ENCODE assay signal across 1 cellular context in the genomic region with DNA sequence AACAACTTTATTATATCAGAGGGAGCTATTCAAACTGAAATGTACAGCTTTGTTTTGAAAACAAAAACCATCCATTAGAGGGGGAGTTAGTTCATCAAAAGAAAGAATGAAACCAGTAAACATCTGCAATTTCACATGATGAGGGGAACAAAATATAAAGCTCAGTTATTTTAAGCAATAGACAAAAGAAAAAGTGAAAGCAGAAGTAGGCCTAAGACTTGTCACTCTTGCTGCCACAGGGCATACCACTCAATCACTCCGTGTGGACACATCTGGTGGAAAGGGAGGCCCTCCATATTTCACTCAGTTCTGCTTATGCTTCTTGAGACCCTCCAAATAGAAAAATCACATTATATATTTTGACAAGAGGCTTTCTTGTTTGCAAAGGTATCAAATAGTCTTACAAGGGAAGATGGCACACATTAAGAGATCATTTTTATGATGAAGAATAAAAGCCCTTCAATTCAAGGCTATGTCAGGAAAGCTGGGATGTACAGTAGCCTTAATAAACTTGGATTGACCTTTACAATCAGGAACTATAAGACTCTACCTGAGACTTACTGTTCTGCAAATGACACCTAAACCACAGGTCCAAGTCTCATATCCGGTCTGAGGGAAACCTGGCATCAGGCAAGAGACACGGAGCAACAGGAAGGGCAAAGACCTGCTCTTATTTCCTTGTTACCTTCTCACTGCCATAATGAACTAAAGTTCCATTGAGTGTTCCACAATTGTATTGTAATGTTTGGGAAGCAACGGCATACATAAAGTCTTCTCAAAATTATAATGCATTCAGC.
TF ChIP-seq lines count a peak whose summit lies in the region.

No MANE protein-coding gene starts in this region.

TF ChIP-seq in GM12878, 131 proteins besides CTCF, POLR2A, EP300 and RAD21 (continued from another document):
- TF ChIP-seq, protein P1, sequence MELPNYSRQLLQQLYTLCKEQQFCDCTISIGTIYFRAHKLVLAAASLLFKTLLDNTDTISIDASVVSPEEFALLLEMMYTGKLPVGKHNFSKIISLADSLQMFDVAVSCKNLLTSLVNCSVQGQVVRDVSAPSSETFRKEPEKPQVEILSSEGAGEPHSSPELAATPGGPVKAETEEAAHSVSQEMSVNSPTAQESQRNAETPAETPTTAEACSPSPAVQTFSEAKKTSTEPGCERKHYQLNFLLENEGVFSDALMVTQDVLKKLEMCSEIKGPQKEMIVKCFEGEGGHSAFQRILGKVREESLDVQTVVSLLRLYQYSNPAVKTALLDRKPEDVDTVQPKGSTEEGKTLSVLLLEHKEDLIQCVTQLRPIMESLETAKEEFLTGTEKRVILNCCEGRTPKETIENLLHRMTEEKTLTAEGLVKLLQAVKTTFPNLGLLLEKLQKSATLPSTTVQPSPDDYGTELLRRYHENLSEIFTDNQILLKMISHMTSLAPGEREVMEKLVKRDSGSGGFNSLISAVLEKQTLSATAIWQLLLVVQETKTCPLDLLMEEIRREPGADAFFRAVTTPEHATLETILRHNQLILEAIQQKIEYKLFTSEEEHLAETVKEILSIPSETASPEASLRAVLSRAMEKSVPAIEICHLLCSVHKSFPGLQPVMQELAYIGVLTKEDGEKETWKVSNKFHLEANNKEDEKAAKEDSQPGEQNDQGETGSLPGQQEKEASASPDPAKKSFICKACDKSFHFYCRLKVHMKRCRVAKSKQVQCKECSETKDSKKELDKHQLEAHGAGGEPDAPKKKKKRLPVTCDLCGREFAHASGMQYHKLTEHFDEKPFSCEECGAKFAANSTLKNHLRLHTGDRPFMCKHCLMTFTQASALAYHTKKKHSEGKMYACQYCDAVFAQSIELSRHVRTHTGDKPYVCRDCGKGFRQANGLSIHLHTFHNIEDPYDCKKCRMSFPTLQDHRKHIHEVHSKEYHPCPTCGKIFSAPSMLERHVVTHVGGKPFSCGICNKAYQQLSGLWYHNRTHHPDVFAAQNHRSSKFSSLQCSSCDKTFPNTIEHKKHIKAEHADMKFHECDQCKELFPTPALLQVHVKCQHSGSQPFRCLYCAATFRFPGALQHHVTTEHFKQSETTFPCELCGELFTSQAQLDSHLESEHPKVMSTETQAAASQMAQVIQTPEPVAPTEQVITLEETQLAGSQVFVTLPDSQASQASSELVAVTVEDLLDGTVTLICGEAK (IDR thresholded peaks at IDR 0.05; ENCODE audit: borderline replicate concordance) = peak; percentile 67
- TF ChIP-seq IKZF2 (IDR thresholded peaks at IDR 0.05) = 0 out of 4 replicates have a peak, but pooled peaks of 1 of the 2 experiments have one; percentile 9
- TF ChIP-seq MEF2B (IDR thresholded peaks at IDR 0.05; ENCODE audit: partially characterized antibody, poor library complexity, severe bottlenecking) = peak; percentile 28
- TF ChIP-seq MEF2A (IDR thresholded peaks at IDR 0.05; ENCODE audit: insufficient read depth, low read depth, low read length) = peak; percentile 29; the same call in 1 of the 2 replicates
- TF ChIP-seq, protein P2, sequence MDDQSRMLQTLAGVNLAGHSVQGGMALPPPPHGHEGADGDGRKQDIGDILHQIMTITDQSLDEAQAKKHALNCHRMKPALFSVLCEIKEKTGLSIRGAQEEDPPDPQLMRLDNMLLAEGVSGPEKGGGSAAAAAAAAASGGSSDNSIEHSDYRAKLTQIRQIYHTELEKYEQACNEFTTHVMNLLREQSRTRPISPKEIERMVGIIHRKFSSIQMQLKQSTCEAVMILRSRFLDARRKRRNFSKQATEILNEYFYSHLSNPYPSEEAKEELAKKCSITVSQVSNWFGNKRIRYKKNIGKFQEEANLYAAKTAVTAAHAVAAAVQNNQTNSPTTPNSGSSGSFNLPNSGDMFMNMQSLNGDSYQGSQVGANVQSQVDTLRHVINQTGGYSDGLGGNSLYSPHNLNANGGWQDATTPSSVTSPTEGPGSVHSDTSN (IDR thresholded peaks at IDR 0.05; ENCODE audit: insufficient replicate concordance, low read depth, low read length) = peak; percentile 72
